8 cellular contexts compared by ENCODE assay signal in the genomic region with DNA sequence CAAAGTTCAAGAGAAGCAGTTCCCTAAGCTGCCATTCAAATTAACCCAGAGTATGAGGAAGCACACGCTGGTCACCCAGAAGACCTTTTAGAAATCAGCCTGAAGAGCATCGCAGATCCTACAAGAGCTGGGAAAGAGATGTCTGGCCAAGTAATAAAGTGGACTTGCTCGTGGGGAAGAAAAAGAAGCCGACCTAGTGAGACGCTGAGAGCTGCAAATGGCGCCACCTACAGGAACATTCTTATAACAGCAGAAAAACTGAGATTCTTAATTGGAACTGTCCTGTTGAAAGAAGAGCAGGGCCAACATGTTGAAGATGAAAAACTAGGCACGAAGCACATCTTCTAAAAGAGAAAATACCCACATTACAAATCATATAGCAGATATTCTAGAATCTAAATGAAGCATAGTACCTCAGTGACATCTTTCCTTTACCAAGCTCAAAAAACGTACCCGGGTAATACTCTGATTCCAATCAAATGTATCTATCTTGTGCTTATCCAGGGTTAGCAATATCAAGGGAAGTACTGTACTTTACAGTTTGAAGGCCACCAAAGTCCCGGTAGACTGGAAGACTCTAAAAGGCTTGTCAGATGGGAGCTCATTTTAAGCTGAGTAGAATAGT. TPM values are rescaled to one million over a fixed set of nuclear protein-coding genes. Genes with fewer than 3 reads are reported as not detected.
A peak's percentile ranks its signal among the peaks of the same experiment; 100 is the strongest.
DNase-seq lines count a peak whose midpoint lies in the region; ATAC-seq, FAIRE-seq and TF ChIP-seq lines count a peak whose summit lies in the region.

No MANE protein-coding gene starts in this region.

- no peak overlapping the region for H3K27ac Mint-ChIP-seq in activated CD8-positive, alpha-beta T cell treated with anti-CD3 and anti-CD28 coated beads for 36 hours

- H3K9me1 ChIP-seq in endothelial cell of umbilical vein (replicated peaks; ENCODE audit: control insufficient read depth, extremely low read depth, insufficient read depth, low read length): no peaks in the 10 kb centered on the region

- dilution Hi-C loops in endothelial cell of umbilical vein (cut with MboI; ENCODE audit: extremely low pct_ligation_motif_present, low sequenced_read_pairs): no loop called here

- no peaks in the 10 kb centered on the region for H3K9me3 Mint-ChIP-seq in activated CD8-positive, alpha-beta T cell treated with anti-CD3 and anti-CD28 coated beads for 36 hours

- peak; percentile 74 for TF ChIP-seq CTCF in activated CD8-positive, alpha-beta T cell treated with anti-CD3 and anti-CD28 coated beads for 36 hours (IDR thresholded peaks at IDR 0.05)
- TF ChIP-seq CTCF in endothelial cell of umbilical vein (IDR thresholded peaks at IDR 0.05; ENCODE audit: extremely low read depth in 1 of 2, insufficient read depth in 1 of 2, low read depth in 1 of 2, low read length in 2 of 2): peak; percentile 69 to 74
- peak; percentile 78 for TF ChIP-seq CTCF in mucosa of descending colon (IDR thresholded peaks at IDR 0.05)

- no peaks in the 10 kb centered on the region for H3K27me3 ChIP-seq in endothelial cell of umbilical vein (ENCODE audit: control insufficient read depth in 2 of 2, insufficient read depth in 2 of 2, low read length in 2 of 2)

- no peak overlapping the region for H3K9ac ChIP-seq in endothelial cell of umbilical vein (replicated peaks; ENCODE audit: extremely low read depth, insufficient read depth, low read length)

- CTCF ChIA-PET in activated CD8-positive, alpha-beta T cell treated with anti-CD3 and anti-CD28 coated beads for 36 hours (lab: Charles Lee): interaction anchor here (0.7 to 3.3 kb wide), 83 partner anchors 10 to 603 kb away, joined by 3 to 67 read pairs (median 5); no protein-coding TSS in a partner anchor
- CTCF ChIA-PET in endothelial cell of umbilical vein (lab: Charles Lee): interaction anchor here (0.6 to 14.2 kb wide), 59 partner anchors 9 to 744 kb away, joined by 3 to 431 read pairs (median 4); partner anchors contain the start of gene PSAT1

- H3K4me3 Mint-ChIP-seq in activated CD8-positive, alpha-beta T cell treated with anti-CD3 and anti-CD28 coated beads for 36 hours: peak overlapping the region; percentile 20

- peaks cover 2% of the 10 kb centered on the region for H3K36me3 Mint-ChIP-seq in activated CD8-positive, alpha-beta T cell treated with anti-CD3 and anti-CD28 coated beads for 36 hours (ENCODE audit: low read depth)

- ATAC-seq in HG03159 (IDR thresholded peaks at IDR 0.05; ENCODE audit: unreplicated experiment): peak; percentile 53
- ATAC-seq in activated CD8-positive, alpha-beta T cell treated with anti-CD3 and anti-CD28 coated beads for 36 hours: no peak
- peak; percentile 34 for ATAC-seq in mucosa of descending colon
- no peak for ATAC-seq in HG03565 (IDR thresholded peaks at IDR 0.05; ENCODE audit: unreplicated experiment)

- H3K4me2 ChIP-seq in endothelial cell of umbilical vein (ENCODE audit: insufficient read depth, low read length): peak overlapping the region; percentile 37

- H3K27ac ChIP-seq in endothelial cell of umbilical vein (ENCODE audit: insufficient read depth, low read depth, low read length): no peak overlapping the region
- H3K27ac ChIP-seq in temporal lobe (ENCODE audit: low read depth, low read length): peak overlapping the region; percentile 73

- H2AFZ ChIP-seq in endothelial cell of umbilical vein (ENCODE audit: low read depth, low read length): peak overlapping the region; percentile 80

- H3K79me2 ChIP-seq in endothelial cell of umbilical vein (ENCODE audit: control insufficient read depth, insufficient read depth, low read length): peaks cover 7% of the 10 kb centered on the region

- no peaks in the 10 kb centered on the region for H3K36me3 ChIP-seq in endothelial cell of umbilical vein (ENCODE audit: control insufficient read depth in 2 of 2, extremely low read depth in 1 of 2, insufficient read depth in 2 of 2, low read length in 2 of 2)
- no peaks in the 10 kb centered on the region for H3K36me3 ChIP-seq in mucosa of descending colon (ENCODE audit: low read depth)

- peak; percentile 94 for FAIRE-seq in endothelial cell of umbilical vein (lab: Jason Lieb, UNC)

- H3K27me3 Mint-ChIP-seq in activated CD8-positive, alpha-beta T cell treated with anti-CD3 and anti-CD28 coated beads for 36 hours: peaks cover 7% of the 10 kb centered on the region

- POLR2A ChIA-PET in activated CD8-positive, alpha-beta T cell treated with anti-CD3 and anti-CD28 coated beads for 36 hours (lab: Charles Lee): interaction anchor here (1.0 to 1.7 kb wide), 5 partner anchors 17 to 95 kb away, joined by 3 to 7 read pairs (median 3); no protein-coding TSS in a partner anchor
- POLR2A ChIA-PET in endothelial cell of umbilical vein (lab: Charles Lee): interaction anchor here (1.2 kb wide), 1 partner anchor 58 kb away, joined by 3 read pairs; no protein-coding TSS in a partner anchor

- intact Hi-C loops in activated CD8-positive, alpha-beta T cell treated with anti-CD3 and anti-CD28 coated beads for 36 hours (cut with micrococcal nuclease): loop anchor here (2.0 to 5.0 kb wide), 2 partner anchors 59 to 82 kb away; no protein-coding TSS in a partner anchor
- intact Hi-C loops in endothelial cell of umbilical vein (cut with micrococcal nuclease) (loop anchor here (1.0 to 10.0 kb wide), 9 partner anchors 58 to 861 kb away; partner anchors contain the start of gene VPS13A), mucosa of descending colon (cut with DNase I, micrococcal nuclease) (loop anchor here (10.0 kb wide), 2 partner anchors 61 to 181 kb away; no protein-coding TSS in a partner anchor)

- BruUV-seq in endothelial cell of umbilical vein (replicated peaks; lab: Mats Ljungman, UMichigan): no TSS peak

- H3K9me3 ChIP-seq in endothelial cell of umbilical vein (replicated peaks; ENCODE audit: control insufficient read depth, insufficient read depth, low read length): no peaks in the 10 kb centered on the region
- H3K9me3 ChIP-seq in mucosa of descending colon: no peaks in the 10 kb centered on the region

- H4K20me1 ChIP-seq in endothelial cell of umbilical vein (replicated peaks; ENCODE audit: control insufficient read depth, extremely low read depth, insufficient read depth, low read length): no peaks in the 10 kb centered on the region

- no peak overlapping the region for H3K4me3 ChIP-seq in endothelial cell of umbilical vein (replicated peaks in 1 of 3; ENCODE audit: insufficient read depth in 1 of 3, low read depth in 1 of 3, low read length in 3 of 3)
- no peak overlapping the region for H3K4me3 ChIP-seq in mucosa of descending colon

- H3K4me1 ChIP-seq in endothelial cell of umbilical vein (ENCODE audit: control insufficient read depth, extremely low read depth, insufficient read depth, low read length) (peaks cover 38% of the 10 kb centered on the region), mucosa of descending colon (ENCODE audit: low read depth) (peaks cover 36% of the 10 kb centered on the region)

- peaks cover 26% of the 10 kb centered on the region for H3K4me1 Mint-ChIP-seq in activated CD8-positive, alpha-beta T cell treated with anti-CD3 and anti-CD28 coated beads for 36 hours (ENCODE audit: low read depth)

- DNase-seq in DMS 273 treated with DMSO at 0.1 percent for 48 hours (lab: John Stamatoyannopoulos, UW) (peak; percentile 55), NCI-H526 (lab: John Stamatoyannopoulos, UW) (peak; percentile 39 to 79), endothelial cell of umbilical vein (ENCODE audit: low read depth, low spot score) (peak; percentile 88), mucosa of descending colon (peak in 1 of 3 donors; percentile 71)
- DNase-seq in activated CD8-positive, alpha-beta T cell treated with anti-CD3 and anti-CD28 coated beads for 36 hours: peak; percentile 65

- TF ChIP-seq POLR2A in endothelial cell of umbilical vein (IDR thresholded peaks at IDR 0.05; ENCODE audit: low read depth, low read length): no peak

TF ChIP-seq in endothelial cell of umbilical vein, 7 proteins besides CTCF, POLR2A, EP300 and RAD21:
- TF ChIP-seq MYC (IDR thresholded peaks at IDR 0.05; ENCODE audit: low read depth, low read length): no peak

RNA-seq across cellular contexts. Expression of gene GNAQ, which starts 3.9 kb away (rescaled TPM):
- 10 to 100 TPM; 17.8 to 18.1 TPM for total RNA-seq in activated CD8-positive, alpha-beta T cell treated with anti-CD3 and anti-CD28 coated beads for 36 hours
- total RNA-seq in endothelial cell of umbilical vein (61.8 and 67.3 TPM in 2 replicates), mucosa of descending colon (100 to 1,000 TPM in 2 of 3 donors, 10 to 100 TPM in 1; 95.9 to 115 (median 104) TPM), temporal lobe (151 TPM)
- polyA plus RNA-seq in endothelial cell of umbilical vein: 23.4 and 26.1 TPM in 2 replicates
- polyA plus RNA-seq in endothelial cell of umbilical vein (2011; cell fraction: cytosol; rRNA removed): 24.7 and 28.5 TPM in 2 replicates
- 44.5 and 53.0 TPM in 2 replicates for polyA plus RNA-seq in endothelial cell of umbilical vein (2011; cell fraction: nucleus; rRNA removed)
- 44.6 and 53.3 TPM in 2 replicates for polyA plus RNA-seq in endothelial cell of umbilical vein (2012)
- 63.0 and 88.3 TPM in 2 replicates for polyA minus RNA-seq in endothelial cell of umbilical vein
- polyA minus RNA-seq in endothelial cell of umbilical vein (2011; cell fraction: cytosol; rRNA and poly(A)+ RNA removed): 7.8 TPM
- 43.5 and 56.2 TPM in 2 replicates for polyA minus RNA-seq in endothelial cell of umbilical vein (2011; cell fraction: nucleus; rRNA and poly(A)+ RNA removed)

Comparison
In these comparisons a context has a peak if more than half of its experiments do, and no peak if none do; other contexts are left out.
1. ATAC-seq: peak in HG03159 (single experiment) and mucosa of descending colon (single experiment); none in activated CD8-positive, alpha-beta T cell treated with anti-CD3 and anti-CD28 coated beads for 36 hours (single experiment) and HG03565 (single experiment).
2. Peak in every context shown above with its lines, with median percentiles within 50 percentile points of each other: CTCF ChIP-seq.